Comparison of ENCODE assay signal across 8 cellular contexts in genomic region chr11:134223066-134223465, GRCh38. TPM values are rescaled to one million over a fixed set of nuclear protein-coding genes. Genes with fewer than 3 reads are reported as not detected.
A peak's percentile ranks its signal among the peaks of the same experiment; 100 is the strongest.
DNase-seq lines count a peak whose midpoint lies in the region; ATAC-seq and TF ChIP-seq lines count a peak whose summit lies in the region.

No MANE protein-coding gene starts in this region.

- peaks cover 69% of the 10 kb centered on the region for H3K79me2 ChIP-seq in OCI-LY7 (ENCODE audit: insufficient read depth, low read depth, low read length)

- no peaks in the 10 kb centered on the region for H3K9me2 ChIP-seq in OCI-LY7 (ENCODE audit: insufficient read depth, low read length)

- H3K4me3 ChIP-seq in GM08714 (ENCODE audit: low read length) (peak overlapping the region; percentile 93), OCI-LY7 (ENCODE audit: low read depth, low read length, poor library complexity, severe bottlenecking) (peak overlapping the region; percentile 97), endodermal cell (ENCODE audit: low read length) (peak overlapping the region; percentile 93), prostate gland (peak overlapping the region; percentile 81 to 98)

- H3K27me3 Mint-ChIP-seq in endodermal cell (ENCODE audit: insufficient read depth): no peaks in the 10 kb centered on the region

- POLR2A ChIA-PET in OCI-LY7 (lab: Charles Lee): interaction anchor here (2.2 kb wide), 1 partner anchor 31 kb away, joined by 6 read pairs; the partner anchor contains the start of gene ACAD8

- H3K36me3 ChIP-seq in OCI-LY7 (ENCODE audit: insufficient read depth, low read length) (peaks cover 45% of the 10 kb centered on the region), endodermal cell (ENCODE audit: control insufficient read depth, insufficient read depth, low read length) (peaks cover 19% of the 10 kb centered on the region), prostate gland (no peaks in the 10 kb centered on the region)

- H2AFZ ChIP-seq in OCI-LY7 (ENCODE audit: low read length): peak overlapping the region; percentile 39; the same call in 1 of the 2 replicates

- BruUV-seq in OCI-LY7 (replicated peaks; lab: Mats Ljungman, UMichigan): TSS peak; percentile 65

- WGBS in endodermal cell (ENCODE audit: insufficient coverage in 1 of 2, insufficient read length in 1 of 2), 2 experiments: 4 to 10% methylated on average over 4 of the region's 4 CpGs
- 10% methylated on average over 4 of the region's 4 CpGs for WGBS in prostate gland

- DNase-seq in OCI-LY7 (ENCODE audit: low spot score) (peak; percentile 32), endodermal cell (no peak), prostate gland (ENCODE audit: low spot score) (no peak), COLO829 (ENCODE audit: low spot score) (no peak), HuH-7 (ENCODE audit: low spot score) (no peak)

- no peak for TF ChIP-seq CTCF in OCI-LY7 (conservative IDR thresholded peaks at IDR 0.05; ENCODE audit: low read length)
- no peak for TF ChIP-seq CTCF in endodermal cell (conservative IDR thresholded peaks at IDR 0.05)
- TF ChIP-seq CTCF in prostate gland (IDR thresholded peaks at IDR 0.05): no peak

- H3K27ac ChIP-seq in OCI-LY7 (ENCODE audit: low read depth, low read length, poor library complexity, severe bottlenecking) (peak overlapping the region; percentile 81), endodermal cell (ENCODE audit: low read depth, low read length) (no peak overlapping the region), prostate gland (no peak overlapping the region)

- CTCF ChIA-PET in OCI-LY7 (lab: Charles Lee; ENCODE audit: unreplicated experiment): interaction anchor here (1.6 kb wide), 1 partner anchor 14 kb away, joined by 3 read pairs; no protein-coding TSS in a partner anchor

- H3K27ac Mint-ChIP-seq in endodermal cell: peak overlapping the region; percentile 19

- H3K4me1 ChIP-seq in OCI-LY7 (ENCODE audit: insufficient read depth, low read length, poor library complexity, severe bottlenecking): peaks cover 53% of the 10 kb centered on the region
- peaks cover 12% of the 10 kb centered on the region for H3K4me1 ChIP-seq in endodermal cell (ENCODE audit: control insufficient read depth, insufficient read depth, low read length)
- peaks cover 11% of the 10 kb centered on the region for H3K4me1 ChIP-seq in prostate gland (replicated peaks)

- H3K4me3 Mint-ChIP-seq in endodermal cell: peak overlapping the region; percentile 72

- no peaks in the 10 kb centered on the region for H3K9me3 Mint-ChIP-seq in endodermal cell

- H4K20me1 ChIP-seq in OCI-LY7 (ENCODE audit: insufficient read depth, low read length): peaks cover 58% of the 10 kb centered on the region

- H3K27me3 ChIP-seq in endodermal cell (ENCODE audit: control insufficient read depth, insufficient read depth, low read length, poor library complexity, severe bottlenecking) (no peaks in the 10 kb centered on the region), prostate gland (replicated peaks; ENCODE audit: insufficient read depth) (no peaks in the 10 kb centered on the region)

- H3K36me3 Mint-ChIP-seq in endodermal cell (ENCODE audit: low read depth): peaks cover 22% of the 10 kb centered on the region

- intact Hi-C loops in OCI-LY7 (cut with micrococcal nuclease; ENCODE audit: unreplicated experiment) (no loop called here), prostate gland (cut with DNase I) (loop anchor here (10.0 kb wide), 1 partner anchor 112 kb away; the partner anchor contains the start of gene GLB1L2)

- H3K9ac ChIP-seq in endodermal cell (ENCODE audit: extremely low read depth, low read length, poor library complexity, severe bottlenecking): peak overlapping the region; percentile 56

- TF ChIP-seq POLR2A in prostate gland (IDR thresholded peaks at IDR 0.05): no peak

- H3K4me2 ChIP-seq in OCI-LY7 (ENCODE audit: low read length): peak overlapping the region; percentile 98

- peaks cover 14% of the 10 kb centered on the region for H3K4me1 Mint-ChIP-seq in endodermal cell

- H3K9me3 ChIP-seq in OCI-LY7 (ENCODE audit: low read length): no peaks in the 10 kb centered on the region
- H3K9me3 ChIP-seq in endodermal cell (ENCODE audit: control insufficient read depth, low read length): no peaks in the 10 kb centered on the region
- H3K9me3 ChIP-seq in prostate gland: no peaks in the 10 kb centered on the region

- ATAC-seq in HG03442 (IDR thresholded peaks at IDR 0.05; ENCODE audit: unreplicated experiment) (no peak), HG02973 (IDR thresholded peaks at IDR 0.05; ENCODE audit: unreplicated experiment) (no peak)

RNA-seq across cellular contexts. Expression of gene NCAPD3, which starts 0.7 kb away (rescaled TPM):
- 72.8 and 89.1 TPM in 2 replicates for total RNA-seq in OCI-LY7 (2014; rRNA removed; shearing (Covaris generic))
- total RNA-seq in OCI-LY7 (2022) (112 and 125 TPM in 2 replicates), endodermal cell (10 to 100 TPM; 42.6 to 45.5 TPM), prostate gland (10 to 100 TPM; 44.4 to 61.9 TPM)
- 36.3 TPM for polyA plus RNA-seq in endodermal cell (2013, experiment 1 of 2)
- 34.4 TPM for polyA plus RNA-seq in endodermal cell (2013, experiment 2 of 2)

RNA-seq across cellular contexts. Expression of gene VPS26B, which starts 1.4 kb away (rescaled TPM):
- total RNA-seq in OCI-LY7 (2014; rRNA removed; shearing (Covaris generic)): 22.7 and 24.9 TPM in 2 replicates
- 25.1 and 33.1 TPM in 2 replicates for total RNA-seq in OCI-LY7 (2022)
- 10 to 100 TPM; 32.5 to 33.6 TPM for total RNA-seq in endodermal cell
- polyA plus RNA-seq in endodermal cell (2013, experiment 1 of 2): 33.1 TPM
- 33.1 TPM for polyA plus RNA-seq in endodermal cell (2013, experiment 2 of 2)
- total RNA-seq in prostate gland: 10 to 100 TPM; 67.6 to 80.8 TPM

RNA-seq across cellular contexts. Expression of gene THYN1, which starts 30.1 kb away (rescaled TPM):
- total RNA-seq in OCI-LY7 (2014; rRNA removed; shearing (Covaris generic)): 82.8 and 101 TPM in 2 replicates
- total RNA-seq in OCI-LY7 (2022): 51.6 and 52.4 TPM in 2 replicates
- 10 to 100 TPM; 61.3 to 81.6 TPM for total RNA-seq in endodermal cell
- 92.2 TPM for polyA plus RNA-seq in endodermal cell (2013, experiment 1 of 2)
- 77.7 TPM for polyA plus RNA-seq in endodermal cell (2013, experiment 2 of 2)
- 10 to 100 TPM; 48.5 to 59.7 TPM for total RNA-seq in prostate gland

RNA-seq across cellular contexts. Expression of gene ACAD8, which starts 30.3 kb away (rescaled TPM):
- total RNA-seq in OCI-LY7 (2014; rRNA removed; shearing (Covaris generic)): 22.8 and 29.7 TPM in 2 replicates
- total RNA-seq in OCI-LY7 (2022) (20.4 and 24.7 TPM in 2 replicates), endodermal cell (10 to 100 TPM; 35.3 to 37.2 TPM), prostate gland (10 to 100 TPM; 39.4 to 46.1 TPM)
- 28.5 TPM for polyA plus RNA-seq in endodermal cell (2013, experiment 1 of 2)
- polyA plus RNA-seq in endodermal cell (2013, experiment 2 of 2): 26.4 TPM

RNA-seq across cellular contexts. Expression of gene GLB1L3, which starts 53.1 kb away (rescaled TPM):
- not detected in 2 replicates for total RNA-seq in OCI-LY7 (2014; rRNA removed; shearing (Covaris generic))
- not detected in 2 replicates for total RNA-seq in OCI-LY7 (2022)
- 1 to 10 TPM; 2.3 to 7.1 TPM for total RNA-seq in endodermal cell
- 0.43 TPM for polyA plus RNA-seq in endodermal cell (2013, experiment 1 of 2)
- polyA plus RNA-seq in endodermal cell (2013, experiment 2 of 2): 0.37 TPM
- 10 to 100 TPM in 1 of 2 donors, 1 to 10 TPM in 1; 7.8 to 14.5 TPM for total RNA-seq in prostate gland
